In genomic region chr1:207849016-207849415, GRCh38 we compare ENCODE assay signal across 12 cellular contexts.
A peak's percentile ranks its signal among the peaks of the same experiment; 100 is the strongest.
DNase-seq lines count a peak whose midpoint lies in the region; ATAC-seq and TF ChIP-seq lines count a peak whose summit lies in the region.
"Had no signal": no experiment of that assay in that cellular context is flagged by ENCODE, and none has a peak within 500 bp of the region (broad histone marks: within the 10 kb centered on the region; RNA-seq: fewer than 3 reads in every experiment).

No MANE protein-coding gene starts in this region.

- no peaks in the 10 kb centered on the region for H3K9me3 Mint-ChIP-seq in activated CD4-positive, alpha-beta memory T cell treated with anti-CD3 and anti-CD28 coated beads, Interleukin-2, amount 10 ng/mL, durations not matched to agents 7 days and 5 days
- H3K9me3 Mint-ChIP-seq: neural crest cell had no signal

- H3K27ac ChIP-seq in foreskin keratinocyte (peak overlapping the region; percentile 95), thoracic aorta (peak overlapping the region; percentile 25 to 53)
- H3K27ac ChIP-seq: SK-N-MC had no signal

- no peak for ATAC-seq in foreskin keratinocyte
- no peak for ATAC-seq in thoracic aorta (ENCODE audit: insufficient number of reproducible peaks, low FRiP score, low read depth)
- ATAC-seq in GM18498 (IDR thresholded peaks at IDR 0.05; ENCODE audit: unreplicated experiment): no peak

- H3K27me3 Mint-ChIP-seq in activated CD4-positive, alpha-beta memory T cell treated with anti-CD3 and anti-CD28 coated beads, Interleukin-2, amount 10 ng/mL, durations not matched to agents 7 days and 5 days: no peaks in the 10 kb centered on the region

- H3K27ac Mint-ChIP-seq in activated CD4-positive, alpha-beta memory T cell treated with anti-CD3 and anti-CD28 coated beads, Interleukin-2, amount 10 ng/mL, durations not matched to agents 7 days and 5 days: peak overlapping the region; percentile 57

- H3K9me3 ChIP-seq in thoracic aorta: no peaks in the 10 kb centered on the region

- H3K4me3 ChIP-seq in thoracic aorta: no peak overlapping the region
- H3K4me3 ChIP-seq: SK-N-MC had no signal

- H3K27me3 ChIP-seq in foreskin keratinocyte (no peaks in the 10 kb centered on the region), thoracic aorta (replicated peaks; ENCODE audit: insufficient read depth) (no peaks in the 10 kb centered on the region)

- POLR2A ChIA-PET in activated CD4-positive, alpha-beta memory T cell treated with anti-CD3 and anti-CD28 coated beads, Interleukin-2, amount 10 ng/mL, durations not matched to agents 7 days and 5 days (lab: Charles Lee): interaction anchor here (1.0 to 1.8 kb wide), 3 partner anchors 13 to 93 kb away, joined by 3 to 4 read pairs (median 4); no protein-coding TSS in a partner anchor

- CTCF ChIA-PET in activated CD4-positive, alpha-beta memory T cell treated with anti-CD3 and anti-CD28 coated beads, Interleukin-2, amount 10 ng/mL, durations not matched to agents 7 days and 5 days (lab: Charles Lee): interaction anchor here (1.0 to 5.0 kb wide), 5 partner anchors 19 to 39 kb away, joined by 3 to 18 read pairs (median 4); no protein-coding TSS in a partner anchor

- H3K36me3 Mint-ChIP-seq in activated CD4-positive, alpha-beta memory T cell treated with anti-CD3 and anti-CD28 coated beads, Interleukin-2, amount 10 ng/mL, durations not matched to agents 7 days and 5 days (ENCODE audit: low read depth): peaks cover 60% of the 10 kb centered on the region

- peaks cover 61% of the 10 kb centered on the region for H3K4me1 Mint-ChIP-seq in activated CD4-positive, alpha-beta memory T cell treated with anti-CD3 and anti-CD28 coated beads, Interleukin-2, amount 10 ng/mL, durations not matched to agents 7 days and 5 days

- peak; percentile 41 for DNase-seq in activated CD8-positive, alpha-beta memory T cell treated with anti-CD3 and anti-CD28 coated beads for 24 hours
- no peak for DNase-seq in activated CD8-positive, alpha-beta memory T cell treated with anti-CD3 and anti-CD28 coated beads, Interleukin-2, amount 50 U/mL, for 4 hours
- no peak for DNase-seq in activated CD4-positive, alpha-beta memory T cell treated with anti-CD3 and anti-CD28 coated beads, Interleukin-2, amount 10 ng/mL, durations not matched to agents 7 days and 5 days
- DNase-seq in foreskin keratinocyte: no peak
- DNase-seq in thoracic aorta (ENCODE audit: low spot score): no peak
- no peak for DNase-seq in effector CD4-positive, alpha-beta T cell
- DNase-seq in NCI-H146 treated with DMSO at 0.1 percent for 48 hours (lab: John Stamatoyannopoulos, UW; ENCODE audit: unreplicated experiment): no peak
- DNase-seq: NCI-H526 treated with DMSO at 0.1 percent for 48 hours; stimulated activated naive CD4-positive, alpha-beta T cell had no signal

- TF ChIP-seq CTCF in foreskin keratinocyte (conservative IDR thresholded peaks at IDR 0.05) (no peak), thoracic aorta (IDR thresholded peaks at IDR 0.05) (no peak)

- H3K36me3 ChIP-seq in thoracic aorta: no peaks in the 10 kb centered on the region

- H3K4me3 Mint-ChIP-seq in activated CD4-positive, alpha-beta memory T cell treated with anti-CD3 and anti-CD28 coated beads, Interleukin-2, amount 10 ng/mL, durations not matched to agents 7 days and 5 days: no peak overlapping the region
- H3K4me3 Mint-ChIP-seq: neural crest cell had no signal

- H3K4me1 ChIP-seq in foreskin keratinocyte (peaks cover 33% of the 10 kb centered on the region), thoracic aorta (ENCODE audit: control insufficient read depth in 1 of 2, low read depth in 2 of 2) (peaks cover 47 to 89% of the 10 kb centered on the region in 2 donors)
